In the genomic region with DNA sequence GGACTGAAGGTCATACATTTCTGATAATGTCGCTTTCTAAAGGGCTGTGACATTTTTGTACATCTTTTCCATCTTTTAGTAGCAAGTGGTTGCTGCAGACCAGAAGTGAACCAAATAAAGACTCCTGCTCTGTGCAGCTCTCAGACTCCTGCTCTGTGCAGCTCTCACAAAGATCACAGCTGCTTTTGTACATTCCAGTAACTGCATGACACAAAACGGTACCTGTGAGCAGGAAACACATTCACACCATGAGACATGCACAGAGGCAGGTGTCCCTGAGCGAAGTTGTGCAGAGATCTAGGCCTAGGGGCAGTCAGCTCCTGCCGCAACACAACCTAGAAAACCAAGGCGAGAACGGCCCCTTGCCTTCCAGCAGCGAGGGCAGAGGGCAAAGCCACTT, we compare ENCODE assay signal across 12 cellular contexts.
DNase-seq lines count a peak whose midpoint lies in the region; ATAC-seq, FAIRE-seq and TF ChIP-seq lines count a peak whose summit lies in the region.
"Had no signal": no experiment of that assay in that cellular context is flagged by ENCODE, and none has a peak within 500 bp of the region (broad histone marks: within the 10 kb centered on the region; RNA-seq: fewer than 3 reads in every experiment).

No MANE protein-coding gene starts in this region.

- H3K36me3 ChIP-seq in OCI-LY1 (ENCODE audit: insufficient read depth, low read length) (peaks cover 67% of the 10 kb centered on the region), colonic mucosa (no peaks in the 10 kb centered on the region), SJCRH30 (no peaks in the 10 kb centered on the region)

- H3K9me2 ChIP-seq in OCI-LY1 (ENCODE audit: low read depth, low read length) = no peaks in the 10 kb centered on the region

- TF ChIP-seq CTCF in OCI-LY1 (IDR thresholded peaks at IDR 0.05; ENCODE audit: low read length) = no peak
- no peak for TF ChIP-seq CTCF in colonic mucosa (IDR thresholded peaks at IDR 0.05)

- no peak overlapping the region for H2AFZ ChIP-seq in OCI-LY1 (ENCODE audit: low read length)

- H3K27ac ChIP-seq in OCI-LY1 (ENCODE audit: low read depth, low read length, poor library complexity, severe bottlenecking) (peak overlapping the region; percentile 99), colonic mucosa (no peak overlapping the region), SJCRH30 (no peak overlapping the region)
- H3K27ac ChIP-seq: WERI-Rb-1 had no signal

- no peaks in the 10 kb centered on the region for H3K9me3 ChIP-seq in OCI-LY1 (ENCODE audit: low read length)
- no peaks in the 10 kb centered on the region for H3K9me3 ChIP-seq in colonic mucosa
- no peaks in the 10 kb centered on the region for H3K9me3 ChIP-seq in SJCRH30 (replicated peaks)
- H3K9me3 ChIP-seq: spleen had no signal

- H3K9me3 Mint-ChIP-seq in naive thymus-derived CD8-positive, alpha-beta T cell = no peaks in the 10 kb centered on the region

- intact Hi-C loops in colonic mucosa (cut with DNase I) = no loop called here

- peak overlapping the region in 9 of 10 donors; percentile 25 to 81 (median 60) for H3K27ac Mint-ChIP-seq in naive thymus-derived CD8-positive, alpha-beta T cell

- H3K4me3 ChIP-seq in OCI-LY1 (ENCODE audit: low read depth, low read length, poor library complexity, severe bottlenecking) = peak overlapping the region; percentile 45
- H3K4me3 ChIP-seq in colonic mucosa = no peak overlapping the region
- H3K4me3 ChIP-seq in SJCRH30 = no peak overlapping the region
- H3K4me3 ChIP-seq: spleen had no signal

- no peaks in the 10 kb centered on the region for H4K20me1 ChIP-seq in OCI-LY1 (ENCODE audit: insufficient read depth, low read length)

- no peaks in the 10 kb centered on the region for H3K27me3 Mint-ChIP-seq in naive thymus-derived CD8-positive, alpha-beta T cell

- H3K4me1 Mint-ChIP-seq in naive thymus-derived CD8-positive, alpha-beta T cell = peaks cover 13 to 47% (median 37%) of the 10 kb centered on the region in 4 donors

- peak; percentile 97 for FAIRE-seq in GM12892 (lab: Jason Lieb, UNC)
- FAIRE-seq: H1 had no signal

- peak; percentile 27 for ATAC-seq in GM21423 (IDR thresholded peaks at IDR 0.05; ENCODE audit: unreplicated experiment)
- ATAC-seq in naive thymus-derived CD8-positive, alpha-beta T cell = no peak

- H3K4me3 Mint-ChIP-seq in naive thymus-derived CD8-positive, alpha-beta T cell = peak overlapping the region in 2 of 10 donors; percentile 18 to 33

- no peaks in the 10 kb centered on the region for H3K79me2 ChIP-seq in OCI-LY1 (ENCODE audit: insufficient read depth, low read length)

- H3K27me3 ChIP-seq in OCI-LY1 (ENCODE audit: insufficient read depth, low read length) (no peaks in the 10 kb centered on the region), colonic mucosa (no peaks in the 10 kb centered on the region), SJCRH30 (no peaks in the 10 kb centered on the region)
- H3K27me3 ChIP-seq: spleen had no signal

- H3K4me1 ChIP-seq in OCI-LY1 (ENCODE audit: insufficient read depth, low read length, severe bottlenecking) (peaks cover 61% of the 10 kb centered on the region), colonic mucosa (no peaks in the 10 kb centered on the region), SJCRH30 (peaks cover 4% of the 10 kb centered on the region; the same call in 1 of the 2 replicates)

- peak overlapping the region; percentile 67 for H3K4me2 ChIP-seq in OCI-LY1 (ENCODE audit: low read length)

- DNase-seq in GM12892 (ENCODE audit: insufficient read length) = peak; percentile 67
- no peak for DNase-seq in naive thymus-derived CD8-positive, alpha-beta T cell
- no peak for DNase-seq in colonic mucosa
- no peak for DNase-seq in UCSD-AML1 (lab: John Stamatoyannopoulos, UW; ENCODE audit: unreplicated experiment)
- no peak for DNase-seq in SJCRH30
- DNase-seq: dermis blood vessel endothelial cell, kidney glomerular epithelial cell, spleen, WERI-Rb-1 had no signal

- 0 out of 2 replicates have a peak, but pooled peaks cover 10% of the 10 kb centered on the region for H3F3A ChIP-seq in OCI-LY1 (ENCODE audit: insufficient read depth, low read length)

- TF ChIP-seq POLR2A in GM12892 (IDR thresholded peaks at IDR 0.05; ENCODE audit: low read depth, low read length) = no peak

- POLR2A ChIA-PET in naive thymus-derived CD8-positive, alpha-beta T cell (lab: Charles Lee) = interaction anchor here (1.5 kb wide), 1 partner anchor 15 kb away, joined by 4 read pairs; no protein-coding TSS in a partner anchor

- H3K9ac ChIP-seq in OCI-LY1 (ENCODE audit: low read length) (peak overlapping the region; percentile 79), colonic mucosa (ENCODE audit: low read depth in 2 of 2, low read length in 2 of 2) (no peak overlapping the region)

- H3K36me3 Mint-ChIP-seq in naive thymus-derived CD8-positive, alpha-beta T cell = peaks cover 0 to 25% (median 1%) of the 10 kb centered on the region in 3 donors
